9 cellular contexts compared by ENCODE assay signal in genomic region chr2:56184500-56184996, GRCh38. TPM values are rescaled to one million over a fixed set of nuclear protein-coding genes. Genes with fewer than 3 reads are reported as not detected.
DNase-seq lines count a peak whose midpoint lies in the region; ATAC-seq and TF ChIP-seq lines count a peak whose summit lies in the region.
"Had no signal": no experiment of that assay in that cellular context is flagged by ENCODE, and none has a peak within 500 bp of the region (broad histone marks: within the 10 kb centered on the region; RNA-seq: fewer than 3 reads in every experiment).

No MANE protein-coding gene starts in this region.

- peak overlapping the region; percentile 90 for H3K4me2 ChIP-seq in GM23338

- no peak overlapping the region for H3K27ac Mint-ChIP-seq in GM23338

- H3K36me3 ChIP-seq in GM23338 (ENCODE audit: insufficient read depth) (no peaks in the 10 kb centered on the region), SJSA1 (no peaks in the 10 kb centered on the region), heart left ventricle (no peaks in the 10 kb centered on the region)

- TF ChIP-seq POLR2A in heart left ventricle (IDR thresholded peaks at IDR 0.05), result no peak

- peaks cover 83% of the 10 kb centered on the region for H3K27me3 Mint-ChIP-seq in GM23338 (ENCODE audit: insufficient read depth, low read depth, poor library complexity)

- peaks cover 97% of the 10 kb centered on the region for H3K27me3 ChIP-seq in GM23338 (ENCODE audit: insufficient read depth)
- H3K27me3 ChIP-seq in SJSA1 (replicated peaks), result peaks cover 36% of the 10 kb centered on the region
- peaks cover 0 to 33% (median 3%) of the 10 kb centered on the region in 9 donors for H3K27me3 ChIP-seq in heart left ventricle

- peaks cover 21% of the 10 kb centered on the region for H4K20me1 ChIP-seq in GM23338 (replicated peaks; ENCODE audit: insufficient read depth)

- 0 to 1% (median 0%) methylated on average over 16 to 64 of the region's 64 CpGs for WGBS in heart left ventricle, 4 donors

- H3F3A ChIP-seq in GM23338 (replicated peaks; ENCODE audit: low read depth), result 0 out of 2 replicates have a peak, but pooled peaks cover 3% of the 10 kb centered on the region

- intact Hi-C loops in heart left ventricle (cut with DNase I), result loop anchor here (2.0 to 10.0 kb wide), 10 partner anchors 130 to 1333 kb away; no protein-coding TSS in a partner anchor

- H3K9me2 ChIP-seq in GM23338 (ENCODE audit: insufficient read depth), result no peaks in the 10 kb centered on the region

- no peak for TF ChIP-seq CTCF in GM23338 (conservative IDR thresholded peaks at IDR 0.05; ENCODE audit: low read depth in 2 of 2)
- TF ChIP-seq CTCF in heart left ventricle (IDR thresholded peaks at IDR 0.05), result no peak

- H3K4me1 ChIP-seq in GM23338 (ENCODE audit: insufficient read depth) (peaks cover 7% of the 10 kb centered on the region), SJSA1 (replicated peaks) (peaks cover 18% of the 10 kb centered on the region), heart left ventricle (peaks cover 0 to 50% (median 7%) of the 10 kb centered on the region in 12 donors)

- H3K27ac ChIP-seq in GM23338 (ENCODE audit: low read depth) (no peak overlapping the region), SJSA1 (no peak overlapping the region), heart left ventricle (peak overlapping the region; percentile 69 to 94 (median 85))

- no peaks in the 10 kb centered on the region for H3K36me3 Mint-ChIP-seq in GM23338 (ENCODE audit: low read depth)

- peaks cover 20% of the 10 kb centered on the region for H3K4me1 Mint-ChIP-seq in GM23338
- H3K4me1 Mint-ChIP-seq: central memory CD8-positive, alpha-beta T cell had no signal

- peak; percentile 21 for ATAC-seq in GM23338
- peak in 2 of 4 donors; percentile 2 to 24 for ATAC-seq in heart left ventricle
- no peak for ATAC-seq in HG02678 (IDR thresholded peaks at IDR 0.05; ENCODE audit: unreplicated experiment)

- H2AFZ ChIP-seq in GM23338, result no peak overlapping the region; the same call in 1 of the 2 replicates

- H3K4me3 Mint-ChIP-seq in GM23338, result peak overlapping the region; percentile 79

- H3K9me3 Mint-ChIP-seq in GM23338, result peaks cover 3% of the 10 kb centered on the region; the same call in 1 of the 3 replicates
- H3K9me3 Mint-ChIP-seq: central memory CD8-positive, alpha-beta T cell had no signal

- DNase-seq in CD1c-positive myeloid dendritic cell (ENCODE audit: extremely low spot score), result peak; percentile 7
- DNase-seq in GM23338 (ENCODE audit: low spot score), result peak; percentile 52
- DNase-seq in SJSA1 (ENCODE audit: low read depth in 1 of 2, low spot score in 2 of 2), result peak in 1 of 2 experiments; percentile 16
- peak; percentile 8 to 60 (median 33) for DNase-seq in heart left ventricle
- no peak for DNase-seq in skeletal muscle cell (ENCODE audit: low read depth)
- no peak for DNase-seq in activated naive CD4-positive, alpha-beta T cell (lab: John Stamatoyannopoulos, UW)
- DNase-seq in SIG-M5 treated with dmso at 0.1 percent for 504 hours (lab: John Stamatoyannopoulos, UW; ENCODE audit: unreplicated experiment), result no peak

- H3K4me3 ChIP-seq in GM23338 (peak overlapping the region; percentile 70), SJSA1 (peak overlapping the region; percentile 40), heart left ventricle (peak overlapping the region; percentile 61 to 86 (median 74)), skeletal muscle cell (ENCODE audit: low read depth, low read length) (peak overlapping the region; percentile 71)

- H3K9me3 ChIP-seq in SJSA1 (replicated peaks) (no peaks in the 10 kb centered on the region), heart left ventricle (no peaks in the 10 kb centered on the region)

- H3K79me2 ChIP-seq in GM23338 (replicated peaks; ENCODE audit: insufficient read depth), result no peaks in the 10 kb centered on the region

TF ChIP-seq in GM23338, 12 proteins besides CTCF, POLR2A, EP300 and RAD21 (continues in another document):
- TF ChIP-seq JUNB (IDR thresholded peaks at IDR 0.05; ENCODE audit: unreplicated experiment) (no peak), EZH2 (IDR thresholded peaks at IDR 0.05; ENCODE audit: low read depth, unreplicated experiment) (no peak), ZNF331 (CRISPR knock-in tag; IDR thresholded peaks at IDR 0.05; ENCODE audit: low read depth) (no peak), CREB1 (CRISPR knock-in tag; IDR thresholded peaks at IDR 0.05; ENCODE audit: low read depth) (no peak), ZNF114 (CRISPR knock-in tag; IDR thresholded peaks at IDR 0.05) (no peak), STAT1 (IDR thresholded peaks at IDR 0.05; ENCODE audit: unreplicated experiment) (no peak), NANOG (IDR thresholded peaks at IDR 0.05; ENCODE audit: borderline replicate concordance) (no peak), EZH2phosphoT487 (IDR thresholded peaks at IDR 0.05; ENCODE audit: unreplicated experiment) (no peak)
- TF ChIP-seq, protein P1, sequence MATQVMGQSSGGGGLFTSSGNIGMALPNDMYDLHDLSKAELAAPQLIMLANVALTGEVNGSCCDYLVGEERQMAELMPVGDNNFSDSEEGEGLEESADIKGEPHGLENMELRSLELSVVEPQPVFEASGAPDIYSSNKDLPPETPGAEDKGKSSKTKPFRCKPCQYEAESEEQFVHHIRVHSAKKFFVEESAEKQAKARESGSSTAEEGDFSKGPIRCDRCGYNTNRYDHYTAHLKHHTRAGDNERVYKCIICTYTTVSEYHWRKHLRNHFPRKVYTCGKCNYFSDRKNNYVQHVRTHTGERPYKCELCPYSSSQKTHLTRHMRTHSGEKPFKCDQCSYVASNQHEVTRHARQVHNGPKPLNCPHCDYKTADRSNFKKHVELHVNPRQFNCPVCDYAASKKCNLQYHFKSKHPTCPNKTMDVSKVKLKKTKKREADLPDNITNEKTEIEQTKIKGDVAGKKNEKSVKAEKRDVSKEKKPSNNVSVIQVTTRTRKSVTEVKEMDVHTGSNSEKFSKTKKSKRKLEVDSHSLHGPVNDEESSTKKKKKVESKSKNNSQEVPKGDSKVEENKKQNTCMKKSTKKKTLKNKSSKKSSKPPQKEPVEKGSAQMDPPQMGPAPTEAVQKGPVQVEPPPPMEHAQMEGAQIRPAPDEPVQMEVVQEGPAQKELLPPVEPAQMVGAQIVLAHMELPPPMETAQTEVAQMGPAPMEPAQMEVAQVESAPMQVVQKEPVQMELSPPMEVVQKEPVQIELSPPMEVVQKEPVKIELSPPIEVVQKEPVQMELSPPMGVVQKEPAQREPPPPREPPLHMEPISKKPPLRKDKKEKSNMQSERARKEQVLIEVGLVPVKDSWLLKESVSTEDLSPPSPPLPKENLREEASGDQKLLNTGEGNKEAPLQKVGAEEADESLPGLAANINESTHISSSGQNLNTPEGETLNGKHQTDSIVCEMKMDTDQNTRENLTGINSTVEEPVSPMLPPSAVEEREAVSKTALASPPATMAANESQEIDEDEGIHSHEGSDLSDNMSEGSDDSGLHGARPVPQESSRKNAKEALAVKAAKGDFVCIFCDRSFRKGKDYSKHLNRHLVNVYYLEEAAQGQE (IDR thresholded peaks at IDR 0.05; ENCODE audit: unreplicated experiment), result no peak

RNA-seq across cellular contexts. Expression of gene CCDC85A, which starts 0.8 kb away (rescaled TPM):
- 0.24 and 0.47 TPM in 2 replicates for total RNA-seq in GM23338 (2014; rRNA removed; shearing (Covaris generic))
- 0.17 and 0.21 TPM in 2 replicates for polyA plus RNA-seq in GM23338 (2016; fragmentation: Nextera tagmentation; extraction: Ambion mirVana)
- 0.06 and 0.37 TPM in 2 replicates for total RNA-seq in SJSA1 (2014; rRNA removed; shearing (Covaris generic))
- 10 to 100 TPM in 2 of 9 donors, 1 to 10 TPM in 7; 3.3 to 14.2 (median 4.5) TPM for total RNA-seq in heart left ventricle
- 1 to 10 TPM; 1.6 to 3.9 TPM for polyA plus RNA-seq in heart left ventricle

Comparison
In these comparisons a context has a peak if more than half of its experiments do, and no peak if none do; other contexts are left out.
1. DNase-seq: peak in CD1c-positive myeloid dendritic cell (single experiment), GM23338 (single experiment) and heart left ventricle (5 of 5); none in skeletal muscle cell (single experiment), activated naive CD4-positive, alpha-beta T cell (0 of 4) and SIG-M5 treated with dmso at 0.1 percent for 504 hours (single experiment).
2. H3K27ac ChIP-seq: peak in heart left ventricle (12 of 12); none in GM23338 (single experiment) and SJSA1 (single experiment).
3. Peak in every context shown above with its lines, with median percentiles within 50 percentile points of each other: H3K4me3 ChIP-seq.